15 cellular contexts compared by ENCODE assay signal in the genomic region with DNA sequence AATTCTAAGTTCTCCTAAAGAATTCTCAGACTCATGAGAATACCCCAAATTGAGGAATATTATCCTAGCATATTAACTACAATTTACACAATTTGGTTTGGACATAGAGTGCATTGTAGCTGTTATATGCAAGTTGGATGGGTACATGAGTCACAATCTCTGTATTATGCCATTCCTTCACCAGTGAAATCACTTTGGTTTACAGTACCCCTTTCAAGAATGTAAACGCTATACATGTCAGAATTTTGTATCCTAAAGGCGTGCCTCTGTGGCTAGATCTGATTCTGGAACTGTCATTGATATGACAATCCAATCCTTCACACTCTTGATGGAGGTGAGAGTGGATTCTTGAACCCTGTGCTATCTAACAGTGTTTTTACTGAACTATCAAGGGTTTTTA. TPM values are rescaled to one million over a fixed set of nuclear protein-coding genes. Genes with fewer than 3 reads are reported as not detected.
A peak's percentile ranks its signal among the peaks of the same experiment; 100 is the strongest.
DNase-seq lines count a peak whose midpoint lies in the region; ATAC-seq and TF ChIP-seq lines count a peak whose summit lies in the region.
"Had no signal": no experiment of that assay in that cellular context is flagged by ENCODE, and none has a peak within 500 bp of the region (broad histone marks: within the 10 kb centered on the region; RNA-seq: fewer than 3 reads in every experiment).

No MANE protein-coding gene starts in this region.

- peaks cover 0 to 4% (median 0%) of the 10 kb centered on the region in 7 donors for H3K9me3 Mint-ChIP-seq in CD4-positive, CD25-positive, alpha-beta regulatory T cell
- H3K9me3 Mint-ChIP-seq in activated naive CD8-positive, alpha-beta T cell treated with anti-CD3 and anti-CD28 coated beads, Interleukin-2, amount 50 U/mL, for 24 hours: peaks cover 5% of the 10 kb centered on the region
- H3K9me3 Mint-ChIP-seq in naive thymus-derived CD8-positive, alpha-beta T cell: peaks cover 0 to 7% (median 4%) of the 10 kb centered on the region in 9 donors

- no TSS peak for BruUV-seq in A673 (replicated peaks; lab: Mats Ljungman, UMichigan)

- H3K27ac Mint-ChIP-seq in CD4-positive, CD25-positive, alpha-beta regulatory T cell: peak overlapping the region; percentile 54 to 74 (median 56)
- peak overlapping the region; percentile 29 for H3K27ac Mint-ChIP-seq in activated naive CD8-positive, alpha-beta T cell treated with anti-CD3 and anti-CD28 coated beads, Interleukin-2, amount 50 U/mL, for 24 hours
- peak overlapping the region; percentile 58 to 92 (median 86) for H3K27ac Mint-ChIP-seq in naive thymus-derived CD8-positive, alpha-beta T cell

- H3K36me3 ChIP-seq in CD4-positive, CD25-positive, alpha-beta regulatory T cell (ENCODE audit: control insufficient read depth, insufficient read depth, low read length): peaks cover 71% of the 10 kb centered on the region
- H3K36me3 ChIP-seq in A673 (ENCODE audit: insufficient read depth, low read length, poor library complexity, severe bottlenecking): peaks cover 27% of the 10 kb centered on the region
- H3K36me3 ChIP-seq: pancreas, uterus had no signal

- H3K4me3 ChIP-seq in CD4-positive, CD25-positive, alpha-beta regulatory T cell (ENCODE audit: low read depth, low read length): peak overlapping the region; percentile 27
- H3K4me3 ChIP-seq in A673 (ENCODE audit: low read depth, low read length, poor library complexity, severe bottlenecking): no peak overlapping the region
- H3K4me3 ChIP-seq: BLaER1, pancreas, uterus had no signal

- DNase-seq in CD4-positive, CD25-positive, alpha-beta regulatory T cell: no peak
- DNase-seq in HCEC 1CT (peak; percentile 28), NOMO-1 treated with DMSO at 0.1 percent for 48 hours (lab: John Stamatoyannopoulos, UW; ENCODE audit: unreplicated experiment) (no peak), A673 (ENCODE audit: low spot score) (no peak)
- DNase-seq in activated naive CD8-positive, alpha-beta T cell treated with anti-CD3 and anti-CD28 coated beads, Interleukin-2, amount 50 U/mL, for 24 hours: no peak
- DNase-seq in naive thymus-derived CD8-positive, alpha-beta T cell: no peak
- DNase-seq: NCI-H1417, NCI-H446 treated with DMSO at 0.1 percent for 48 hours, pancreas, small intestine, uterus had no signal

- H3K27me3 Mint-ChIP-seq in CD4-positive, CD25-positive, alpha-beta regulatory T cell: no peaks in the 10 kb centered on the region
- no peaks in the 10 kb centered on the region for H3K27me3 Mint-ChIP-seq in activated naive CD8-positive, alpha-beta T cell treated with anti-CD3 and anti-CD28 coated beads, Interleukin-2, amount 50 U/mL, for 24 hours
- no peaks in the 10 kb centered on the region for H3K27me3 Mint-ChIP-seq in naive thymus-derived CD8-positive, alpha-beta T cell

- peak overlapping the region; percentile 60 for H3K27ac ChIP-seq in CD4-positive, CD25-positive, alpha-beta regulatory T cell (ENCODE audit: insufficient read depth, low read length, poor library complexity, severe bottlenecking)
- no peak overlapping the region for H3K27ac ChIP-seq in A673 (ENCODE audit: low read depth, low read length, poor library complexity, severe bottlenecking)
- H3K27ac ChIP-seq: pancreas, uterus had no signal

- POLR2A ChIA-PET in naive thymus-derived CD8-positive, alpha-beta T cell (lab: Charles Lee): interaction anchor here (1.3 to 1.6 kb wide), 2 partner anchors 22 to 66 kb away, joined by 3 to 4 read pairs; a partner anchor contains a TSS
- POLR2A ChIA-PET in A673 (lab: Charles Lee; ENCODE audit: low non-redundant PET): no interaction called here

- CTCF ChIA-PET in A673 (lab: Charles Lee): no interaction called here

- peaks cover 52% of the 10 kb centered on the region for H3K36me3 Mint-ChIP-seq in CD4-positive, CD25-positive, alpha-beta regulatory T cell
- H3K36me3 Mint-ChIP-seq in activated naive CD8-positive, alpha-beta T cell treated with anti-CD3 and anti-CD28 coated beads, Interleukin-2, amount 50 U/mL, for 24 hours (ENCODE audit: low read depth): peaks cover 57% of the 10 kb centered on the region
- peaks cover 18 to 66% (median 52%) of the 10 kb centered on the region in 3 donors for H3K36me3 Mint-ChIP-seq in naive thymus-derived CD8-positive, alpha-beta T cell

- intact Hi-C loops in A673 (cut with micrococcal nuclease; ENCODE audit: unreplicated experiment): no loop called here

- TF ChIP-seq CTCF in A673 (conservative IDR thresholded peaks at IDR 0.05; ENCODE audit: low read depth, low read length): no peak

- no peaks in the 10 kb centered on the region for H3K9me3 ChIP-seq in CD4-positive, CD25-positive, alpha-beta regulatory T cell (ENCODE audit: control insufficient read depth in 2 of 2, low read length in 2 of 2)
- no peaks in the 10 kb centered on the region for H3K9me3 ChIP-seq in A673 (ENCODE audit: low read depth, low read length, poor library complexity, severe bottlenecking)
- H3K9me3 ChIP-seq: pancreas, uterus had no signal

- H3K4me1 Mint-ChIP-seq in CD4-positive, CD25-positive, alpha-beta regulatory T cell: peaks cover 31 to 89% (median 57%) of the 10 kb centered on the region in 4 donors
- peaks cover 66% of the 10 kb centered on the region for H3K4me1 Mint-ChIP-seq in activated naive CD8-positive, alpha-beta T cell treated with anti-CD3 and anti-CD28 coated beads, Interleukin-2, amount 50 U/mL, for 24 hours
- H3K4me1 Mint-ChIP-seq in naive thymus-derived CD8-positive, alpha-beta T cell: peaks cover 17 to 78% (median 50%) of the 10 kb centered on the region in 4 donors

- no peak for ATAC-seq in CD4-positive, CD25-positive, alpha-beta regulatory T cell (ENCODE audit: low read depth in 2 of 2)
- ATAC-seq in activated naive CD8-positive, alpha-beta T cell treated with anti-CD3 and anti-CD28 coated beads, Interleukin-2, amount 50 U/mL, for 24 hours: peak; percentile 48
- peak in 1 of 2 donors; percentile 13 for ATAC-seq in naive thymus-derived CD8-positive, alpha-beta T cell
- ATAC-seq in HG02884 (IDR thresholded peaks at IDR 0.05; ENCODE audit: unreplicated experiment) (no peak), HG02798 (IDR thresholded peaks at IDR 0.05; ENCODE audit: poor library complexity, unreplicated experiment) (no peak)
- ATAC-seq: HCT116 had no signal

- H3K4me3 Mint-ChIP-seq in CD4-positive, CD25-positive, alpha-beta regulatory T cell: peak overlapping the region in 3 of 4 donors; percentile 53 to 80 (median 57)
- no peak overlapping the region for H3K4me3 Mint-ChIP-seq in activated naive CD8-positive, alpha-beta T cell treated with anti-CD3 and anti-CD28 coated beads, Interleukin-2, amount 50 U/mL, for 24 hours
- H3K4me3 Mint-ChIP-seq in naive thymus-derived CD8-positive, alpha-beta T cell: peak overlapping the region in 7 of 10 donors; percentile 21 to 61 (median 57)

- H3K4me1 ChIP-seq in CD4-positive, CD25-positive, alpha-beta regulatory T cell (ENCODE audit: control insufficient read depth, insufficient read depth, low read length, poor library complexity, severe bottlenecking): peaks cover 31% of the 10 kb centered on the region
- no peaks in the 10 kb centered on the region for H3K4me1 ChIP-seq in A673 (ENCODE audit: insufficient read depth, low read length, poor library complexity, severe bottlenecking)
- H3K4me1 ChIP-seq: pancreas, uterus had no signal

- H3K27me3 ChIP-seq in CD4-positive, CD25-positive, alpha-beta regulatory T cell (ENCODE audit: control insufficient read depth, insufficient read depth, low read length): no peaks in the 10 kb centered on the region
- no peaks in the 10 kb centered on the region for H3K27me3 ChIP-seq in A673 (replicated peaks; ENCODE audit: insufficient read depth, low read depth, low read length, poor library complexity)
- H3K27me3 ChIP-seq: BLaER1, pancreas, uterus had no signal

RNA-seq across cellular contexts. Expression of a gene that starts 6.7 kb away (rescaled TPM):
- 30.9 TPM for total RNA-seq in CD4-positive, CD25-positive, alpha-beta regulatory T cell
- polyA plus RNA-seq in CD4-positive, CD25-positive, alpha-beta regulatory T cell: 100 to 1,000 TPM in 1 of 4 donors, 10 to 100 TPM in 3; 72.3 to 105 (median 84.9) TPM
- 10 to 100 TPM; 29.4 to 33.2 TPM for total RNA-seq in naive thymus-derived CD8-positive, alpha-beta T cell
- 10 to 100 TPM; 44.6 to 50.6 (median 50.5) TPM for polyA plus RNA-seq in naive thymus-derived CD8-positive, alpha-beta T cell
- total RNA-seq in A673 (2021): 11.1 and 12.7 TPM in 2 replicates

RNA-seq across cellular contexts. Expression of a gene that starts 29.7 kb away (rescaled TPM):
- 56.9 TPM for total RNA-seq in CD4-positive, CD25-positive, alpha-beta regulatory T cell
- polyA plus RNA-seq in CD4-positive, CD25-positive, alpha-beta regulatory T cell: 100 to 1,000 TPM; 110 to 121 (median 111) TPM
- total RNA-seq in naive thymus-derived CD8-positive, alpha-beta T cell: 10 to 100 TPM; 59.7 to 66.4 TPM
- 10 to 100 TPM; 53.9 to 72.9 (median 63.3) TPM for polyA plus RNA-seq in naive thymus-derived CD8-positive, alpha-beta T cell
- 21.5 and 28.2 TPM in 2 replicates for total RNA-seq in A673 (2021)

Comparison
In these comparisons a context has a peak if more than half of its experiments do, and no peak if none do; other contexts are left out.
1. H3K27ac Mint-ChIP-seq: peak in every context shown above with its lines; median percentile 86 in naive thymus-derived CD8-positive, alpha-beta T cell; 56 in CD4-positive, CD25-positive, alpha-beta regulatory T cell; 29 in activated naive CD8-positive, alpha-beta T cell treated with anti-CD3 and anti-CD28 coated beads, Interleukin-2, amount 50 U/mL, for 24 hours.